In the genomic region with DNA sequence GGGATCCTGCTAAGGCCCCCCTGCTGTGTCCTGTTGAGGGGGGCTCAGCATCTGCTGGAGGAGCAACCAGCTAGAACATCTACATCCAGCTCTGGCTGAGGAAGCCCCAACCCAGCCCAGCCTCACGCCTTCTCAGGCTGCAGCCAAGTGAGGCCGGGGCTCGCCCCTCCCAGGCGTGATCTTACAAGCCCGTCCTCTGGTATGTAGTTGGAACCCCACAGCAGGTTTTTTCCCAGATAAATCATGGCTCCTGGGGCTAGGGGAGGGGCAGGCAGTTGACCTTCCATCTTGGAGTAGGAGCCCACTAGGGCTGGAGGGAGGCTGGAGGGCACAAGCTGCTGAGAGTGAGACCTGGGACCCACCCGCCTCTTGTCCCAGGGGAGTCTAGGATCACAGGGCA, we compare ENCODE assay signal across 22 cellular contexts. TPM values are rescaled to one million over a fixed set of nuclear protein-coding genes. Genes with fewer than 3 reads are reported as not detected.
"Had no signal": no experiment of that assay in that cellular context is flagged by ENCODE, and none has a peak within 500 bp of the region (broad histone marks: within the 10 kb centered on the region; RNA-seq: fewer than 3 reads in every experiment).

No MANE protein-coding gene starts in this region.

- H3K27ac Mint-ChIP-seq: activated CD4-positive, alpha-beta T cell treated with anti-CD3 and anti-CD28 coated beads, Interleukin-2, amount 10 ng/mL, durations not matched to agents 24 days and 14 days; activated naive CD8-positive, alpha-beta T cell; endodermal cell; neural progenitor cell; T-helper 2 cell treated with Interferon-gamma antibody and Interleukin-4, amounts not matched to agents 5 μg/mL and 100 μg/mL, for 36 hours had no signal

- H3K27ac ChIP-seq: esophagus muscularis mucosa, lower lobe of right lung, neural progenitor cell, testis had no signal

- ATAC-seq: lower lobe of right lung; stimulated activated naive CD8-positive, alpha-beta T cell treated with anti-CD3 and anti-CD28 coated beads, Interleukin-15, amount 100 ng/mL, for 72 hours had no signal

- H3K9me3 ChIP-seq: lower lobe of right lung, testis had no signal

- H3K27me3 ChIP-seq: brain microvascular endothelial cell, esophagus muscularis mucosa, neural progenitor cell, SJCRH30, testis had no signal

- DNase-seq: activated CD4-positive, alpha-beta T cell treated with anti-CD3 and anti-CD28 coated beads, Interleukin-2, amount 10 ng/mL, durations not matched to agents 24 days and 14 days; activated CD4-positive, CD25-positive, alpha-beta regulatory T cell; activated CD8-positive, alpha-beta memory T cell treated with anti-CD3 and anti-CD28 coated beads for 24 hours; activated gamma-delta T cell treated with Interleukin-2 at 50 U/mL for 16 hours; amygdala; dermis blood vessel endothelial cell; endodermal cell; immature natural killer cell; lower lobe of right lung; stimulated activated naive CD8-positive, alpha-beta T cell treated with anti-CD3 and anti-CD28 coated beads, Interleukin-15, amount 100 ng/mL, for 72 hours; testis had no signal

- H3K4me3 ChIP-seq: esophagus muscularis mucosa, lower lobe of right lung, neural progenitor cell, testis had no signal

- H3K27me3 Mint-ChIP-seq: activated CD4-positive, alpha-beta T cell treated with anti-CD3 and anti-CD28 coated beads, Interleukin-2, amount 10 ng/mL, durations not matched to agents 24 days and 14 days; activated naive CD8-positive, alpha-beta T cell; stimulated activated naive CD8-positive, alpha-beta T cell treated with anti-CD3 and anti-CD28 coated beads, Interleukin-15, amount 100 ng/mL, for 72 hours had no signal

- H3K4me3 Mint-ChIP-seq: activated CD4-positive, alpha-beta T cell treated with anti-CD3 and anti-CD28 coated beads, Interleukin-2, amount 10 ng/mL, durations not matched to agents 24 days and 14 days; activated naive CD8-positive, alpha-beta T cell; endodermal cell; immature natural killer cell; mesothelial cell of epicardium; neural progenitor cell; stimulated activated naive CD8-positive, alpha-beta T cell treated with anti-CD3 and anti-CD28 coated beads, Interleukin-15, amount 100 ng/mL, for 72 hours; T-helper 2 cell treated with Interferon-gamma antibody and Interleukin-4, amounts not matched to agents 5 μg/mL and 100 μg/mL, for 36 hours had no signal

- H3K4me1 ChIP-seq: testis had no signal

- H3K36me3 ChIP-seq: esophagus muscularis mucosa, lower lobe of right lung, neural progenitor cell, SJCRH30 had no signal

- H3K9ac ChIP-seq: neural progenitor cell had no signal

RNA-seq across cellular contexts. Expression of gene GRAP, which starts 46.8 kb away (rescaled TPM):
- total RNA-seq: fibroblast of villous mesenchyme, myocyte had no signal

RNA-seq across cellular contexts. Expression of gene SLC5A10, which starts 47.9 kb away (rescaled TPM):
- total RNA-seq: activated CD4-positive, alpha-beta T cell treated with anti-CD3 and anti-CD28 coated beads, Interleukin-2, amount 10 ng/mL, durations not matched to agents 24 days and 14 days; chondrocyte; dermis blood vessel endothelial cell; esophagus muscularis mucosa; fibroblast of villous mesenchyme; lower lobe of right lung; myocyte; SJCRH30; ureter had no signal
- polyA plus RNA-seq: immature natural killer cell had no signal
